ENCODE assay signal across 1 cellular context in the genomic region with DNA sequence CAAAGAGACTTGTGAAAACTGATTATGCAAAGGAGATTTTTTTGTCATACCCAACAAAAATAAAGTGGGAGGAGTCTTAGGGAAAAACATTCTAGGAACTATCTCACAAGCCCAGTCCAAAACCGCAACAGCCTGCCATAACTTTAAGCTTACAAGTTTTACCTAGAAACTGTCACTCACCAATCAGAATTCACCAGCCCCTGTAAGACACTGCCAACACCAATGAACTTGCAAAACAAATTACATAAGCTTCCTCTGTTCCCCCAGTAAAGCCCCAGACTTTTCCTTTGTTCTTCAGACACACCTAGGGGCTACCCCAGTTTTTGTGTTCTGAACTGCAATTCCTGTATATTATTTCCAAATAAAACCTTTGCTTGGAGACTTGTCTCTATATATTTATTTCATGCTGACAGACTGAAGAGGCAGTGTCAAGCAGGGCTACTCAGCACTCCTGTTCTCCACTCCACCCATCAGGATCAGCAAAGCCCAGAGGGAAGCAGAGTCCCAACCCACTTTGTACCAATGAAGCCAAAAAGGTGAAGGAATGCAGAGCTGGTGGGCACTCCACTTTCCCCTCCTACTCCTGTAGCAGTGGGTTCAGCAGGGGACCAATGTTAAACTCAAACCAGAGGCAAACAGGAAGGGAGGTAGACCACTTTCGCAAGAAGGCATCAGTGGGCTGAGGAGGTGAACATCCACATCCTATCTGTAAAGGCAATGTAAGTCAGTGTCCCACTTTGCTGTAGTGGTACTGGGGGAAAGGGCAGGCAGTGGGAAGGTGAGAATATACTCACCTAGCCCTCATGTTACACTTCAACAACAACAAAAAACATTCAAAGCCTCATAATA.
TF ChIP-seq lines count a peak whose summit lies in the region.

No MANE protein-coding gene starts in this region.

TF ChIP-seq in K562, 482 proteins besides CTCF, POLR2A, EP300 and RAD21 (continued from another document and continues in another):
- TF ChIP-seq STAG1 (CRISPR knock-in tag; IDR thresholded peaks at IDR 0.05; ENCODE audit: borderline replicate concordance) (no peak), ZNF407 (IDR thresholded peaks at IDR 0.05; ENCODE audit: low read depth) (no peak), MAZ (CRISPR knock-in tag; conservative IDR thresholded peaks at IDR 0.05 in 1 of 2, IDR thresholded peaks at IDR 0.05 in 1 of 2) (0 out of 4 replicates have a peak, but pooled peaks of 1 of the 2 experiments have one; percentile 11), ZNF133 (CRISPR knock-in tag; IDR thresholded peaks at IDR 0.05) (no peak), NFE2 (IDR thresholded peaks at IDR 0.05; ENCODE audit: low read depth) (peak; percentile 65), RFX5 (IDR thresholded peaks at IDR 0.05; ENCODE audit: low read depth, low read length) (peak; percentile 90), SMC3 (conservative IDR thresholded peaks at IDR 0.05; ENCODE audit: insufficient read depth, low read depth, low read length) (no peak), PKNOX1 (IDR thresholded peaks at IDR 0.05) (peak; percentile 93), DPF2 (IDR thresholded peaks at IDR 0.05) (0 out of 2 replicates have a peak, but pooled peaks have one; percentile 19), CEBPG (CRISPR knock-in tag; IDR thresholded peaks at IDR 0.05) (no peak), CEBPG (tag; conservative IDR thresholded peaks at IDR 0.05 in 1 of 2, IDR thresholded peaks at IDR 0.05 in 1 of 2) (peak in 1 of 2 experiments; percentile 22; a peak in 1 of 4 replicates), CUX1 (CRISPR knock-in tag; IDR thresholded peaks at IDR 0.05) (no peak), CSDE1 (IDR thresholded peaks at IDR 0.05) (no peak), DEAF1 (CRISPR knock-in tag; IDR thresholded peaks at IDR 0.05) (no peak), SMAD2 (IDR thresholded peaks at IDR 0.05; ENCODE audit: low read depth, low read length) (no peak), ATF1 (CRISPR knock-in tag; IDR thresholded peaks at IDR 0.05) (no peak), ATF1 (tag; IDR thresholded peaks at IDR 0.05) (peak; percentile 33; the same call in 1 of the 2 replicates), GATAD2A (IDR thresholded peaks at IDR 0.05) (no peak), PPARD (CRISPR knock-in tag; IDR thresholded peaks at IDR 0.05) (no peak), CGGBP1 (CRISPR knock-in tag; IDR thresholded peaks at IDR 0.05) (no peak), SREBF2 (CRISPR knock-in tag; IDR thresholded peaks at IDR 0.05) (no peak), PBX2 (CRISPR knock-in tag; IDR thresholded peaks at IDR 0.05; ENCODE audit: low read depth) (no peak), PBX2 (tag; conservative IDR thresholded peaks at IDR 0.05; ENCODE audit: low read depth) (0 out of 2 replicates have a peak, but pooled peaks have one; percentile 8), BHLHE40 (IDR thresholded peaks at IDR 0.05; ENCODE audit: low read length) (no peak)
- TF ChIP-seq, protein P1, sequence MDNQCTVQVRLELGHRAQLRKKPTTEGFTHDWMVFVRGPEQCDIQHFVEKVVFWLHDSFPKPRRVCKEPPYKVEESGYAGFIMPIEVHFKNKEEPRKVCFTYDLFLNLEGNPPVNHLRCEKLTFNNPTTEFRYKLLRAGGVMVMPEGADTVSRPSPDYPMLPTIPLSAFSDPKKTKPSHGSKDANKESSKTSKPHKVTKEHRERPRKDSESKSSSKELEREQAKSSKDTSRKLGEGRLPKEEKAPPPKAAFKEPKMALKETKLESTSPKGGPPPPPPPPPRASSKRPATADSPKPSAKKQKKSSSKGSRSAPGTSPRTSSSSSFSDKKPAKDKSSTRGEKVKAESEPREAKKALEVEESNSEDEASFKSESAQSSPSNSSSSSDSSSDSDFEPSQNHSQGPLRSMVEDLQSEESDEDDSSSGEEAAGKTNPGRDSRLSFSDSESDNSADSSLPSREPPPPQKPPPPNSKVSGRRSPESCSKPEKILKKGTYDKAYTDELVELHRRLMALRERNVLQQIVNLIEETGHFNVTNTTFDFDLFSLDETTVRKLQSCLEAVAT (IDR thresholded peaks at IDR 0.05) = peak in 1 of 2 experiments; percentile 75; a peak in 2 of 4 replicates
- TF ChIP-seq, protein P2, sequence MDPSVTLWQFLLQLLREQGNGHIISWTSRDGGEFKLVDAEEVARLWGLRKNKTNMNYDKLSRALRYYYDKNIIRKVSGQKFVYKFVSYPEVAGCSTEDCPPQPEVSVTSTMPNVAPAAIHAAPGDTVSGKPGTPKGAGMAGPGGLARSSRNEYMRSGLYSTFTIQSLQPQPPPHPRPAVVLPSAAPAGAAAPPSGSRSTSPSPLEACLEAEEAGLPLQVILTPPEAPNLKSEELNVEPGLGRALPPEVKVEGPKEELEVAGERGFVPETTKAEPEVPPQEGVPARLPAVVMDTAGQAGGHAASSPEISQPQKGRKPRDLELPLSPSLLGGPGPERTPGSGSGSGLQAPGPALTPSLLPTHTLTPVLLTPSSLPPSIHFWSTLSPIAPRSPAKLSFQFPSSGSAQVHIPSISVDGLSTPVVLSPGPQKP (CRISPR knock-in tag; IDR thresholded peaks at IDR 0.05) = no peak
